In the genomic region with DNA sequence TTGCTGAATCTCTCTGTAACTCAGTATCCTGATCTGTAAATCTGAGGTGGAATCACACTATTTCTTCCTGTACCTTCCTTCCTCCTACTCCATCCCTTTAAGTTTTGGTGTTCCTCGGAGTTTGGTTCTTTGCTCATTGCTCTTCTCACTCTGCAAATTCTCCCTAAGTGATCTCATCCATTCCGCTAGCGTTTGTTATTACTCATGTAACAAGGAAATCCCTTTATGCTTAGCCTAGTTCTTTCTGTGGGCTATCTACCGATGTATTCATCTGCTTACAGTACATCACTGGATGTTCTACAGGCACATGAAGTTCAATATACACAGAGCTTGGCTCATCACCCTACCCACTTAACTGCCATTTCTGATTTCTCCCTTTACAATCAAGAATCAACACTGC, we compare ENCODE assay signal across 33 cellular contexts. TPM values are rescaled to one million over a fixed set of nuclear protein-coding genes. Genes with fewer than 3 reads are reported as not detected.
DNase-seq lines count a peak whose midpoint lies in the region; ATAC-seq, FAIRE-seq and TF ChIP-seq lines count a peak whose summit lies in the region.
"Had no signal": no experiment of that assay in that cellular context is flagged by ENCODE, and none has a peak within 500 bp of the region (broad histone marks: within the 10 kb centered on the region; RNA-seq: fewer than 3 reads in every experiment).

No MANE protein-coding gene starts in this region.

- CTCF ChIA-PET in naive thymus-derived CD4-positive, alpha-beta T cell (lab: Charles Lee): no interaction called here

- no peak overlapping the region for H3K4me2 ChIP-seq in astrocyte (ENCODE audit: low read length)
- H3K4me2 ChIP-seq: BLaER1 had no signal

- H3K9me3 Mint-ChIP-seq in astrocyte (ENCODE audit: unreplicated experiment): no peaks in the 10 kb centered on the region
- H3K9me3 Mint-ChIP-seq in naive thymus-derived CD4-positive, alpha-beta T cell: peaks cover 0 to 1% (median 0%) of the 10 kb centered on the region in 11 donors
- H3K9me3 Mint-ChIP-seq: activated naive CD8-positive, alpha-beta T cell treated with anti-CD3 and anti-CD28 coated beads, Interleukin-2, amount 10 ng/mL, durations not matched to agents 7 days and 5 days; effector memory CD8-positive, alpha-beta T cell; mesothelial cell of epicardium; naive B cell had no signal

- no peak for TF ChIP-seq CTCF in astrocyte (IDR thresholded peaks at IDR 0.05; ENCODE audit: insufficient read depth, low read depth, low read length)

- no peak overlapping the region for H3K4me3 Mint-ChIP-seq in astrocyte (ENCODE audit: unreplicated experiment)
- peak overlapping the region in 4 of 10 donors; percentile 9 to 83 (median 44) for H3K4me3 Mint-ChIP-seq in naive thymus-derived CD4-positive, alpha-beta T cell

- H2AFZ ChIP-seq in astrocyte (ENCODE audit: low read depth, low read length): peak overlapping the region; percentile 13

- POLR2A ChIA-PET in naive thymus-derived CD4-positive, alpha-beta T cell (lab: Charles Lee): no interaction called here

- peaks cover 10% of the 10 kb centered on the region for H3K27me3 Mint-ChIP-seq in astrocyte (ENCODE audit: low read depth, unreplicated experiment)
- H3K27me3 Mint-ChIP-seq in naive thymus-derived CD4-positive, alpha-beta T cell: peaks cover 0 to 15% (median 0%) of the 10 kb centered on the region in 5 donors

- H3K4me1 ChIP-seq in astrocyte (ENCODE audit: insufficient read depth, low read length) (no peaks in the 10 kb centered on the region), small intestine (ENCODE audit: control insufficient read depth in 2 of 2, insufficient read depth in 1 of 2, low read depth in 1 of 2, low read length in 1 of 2) (no peaks in the 10 kb centered on the region)
- peaks cover 8 to 11% of the 10 kb centered on the region in 2 donors for H3K4me1 ChIP-seq in naive thymus-derived CD4-positive, alpha-beta T cell (ENCODE audit: control insufficient read depth in 2 of 2, insufficient read depth in 2 of 2, low read length in 2 of 2)

- WGBS in small intestine, 3 donors: 75 to 87% (median 78%) methylated on average over 4 of the region's 4 CpGs

- no peak overlapping the region for H3K27ac Mint-ChIP-seq in astrocyte (ENCODE audit: unreplicated experiment)
- peak overlapping the region in 5 of 9 donors; percentile 53 to 90 (median 81) for H3K27ac Mint-ChIP-seq in naive thymus-derived CD4-positive, alpha-beta T cell

- H3K4me3 ChIP-seq in astrocyte (ENCODE audit: insufficient read depth, low read depth, low read length): no peak overlapping the region
- no peak overlapping the region for H3K4me3 ChIP-seq in naive thymus-derived CD4-positive, alpha-beta T cell (ENCODE audit: low read length)
- no peak overlapping the region for H3K4me3 ChIP-seq in small intestine (ENCODE audit: low read depth in 1 of 2, low read length in 2 of 2)
- H3K4me3 ChIP-seq: BLaER1, heart right ventricle, suprapubic skin, upper lobe of left lung had no signal

- H3K4me1 Mint-ChIP-seq in astrocyte (ENCODE audit: low read depth, unreplicated experiment): peaks cover 3% of the 10 kb centered on the region
- H3K4me1 Mint-ChIP-seq in naive thymus-derived CD4-positive, alpha-beta T cell: peaks cover 8 to 47% (median 31%) of the 10 kb centered on the region in 7 donors

- ATAC-seq in naive thymus-derived CD4-positive, alpha-beta T cell: no peak
- no peak for ATAC-seq in GM19023 (IDR thresholded peaks at IDR 0.05; ENCODE audit: unreplicated experiment)
- ATAC-seq: effector memory CD8-positive, alpha-beta T cell; heart right ventricle had no signal

- no peaks in the 10 kb centered on the region for H4K20me1 ChIP-seq in astrocyte (ENCODE audit: insufficient read depth, low read length)
- H4K20me1 ChIP-seq: BLaER1 had no signal

- H3K36me3 ChIP-seq in astrocyte (ENCODE audit: insufficient read depth, low read length) (no peaks in the 10 kb centered on the region), small intestine (ENCODE audit: control insufficient read depth in 2 of 2, insufficient read depth in 2 of 2, low read length in 2 of 2) (no peaks in the 10 kb centered on the region)
- no peaks in the 10 kb centered on the region for H3K36me3 ChIP-seq in naive thymus-derived CD4-positive, alpha-beta T cell (ENCODE audit: control insufficient read depth in 2 of 3, insufficient read depth in 3 of 3, low read length in 3 of 3)
- H3K36me3 ChIP-seq: heart right ventricle, neutrophil, suprapubic skin, upper lobe of left lung had no signal

- H3K27me3 ChIP-seq in astrocyte (ENCODE audit: insufficient read depth, low read length): no peaks in the 10 kb centered on the region
- no peaks in the 10 kb centered on the region for H3K27me3 ChIP-seq in naive thymus-derived CD4-positive, alpha-beta T cell (ENCODE audit: control insufficient read depth in 2 of 2, insufficient read depth in 2 of 2, low read length in 2 of 2)
- no peaks in the 10 kb centered on the region for H3K27me3 ChIP-seq in small intestine (ENCODE audit: control insufficient read depth in 2 of 2, insufficient read depth in 2 of 2, low read length in 2 of 2)
- H3K27me3 ChIP-seq: BLaER1, neutrophil, suprapubic skin, upper lobe of left lung had no signal

- no peaks in the 10 kb centered on the region for H3K36me3 Mint-ChIP-seq in astrocyte (ENCODE audit: low read depth, unreplicated experiment)
- peaks cover 0 to 3% (median 0%) of the 10 kb centered on the region in 5 donors for H3K36me3 Mint-ChIP-seq in naive thymus-derived CD4-positive, alpha-beta T cell
- H3K36me3 Mint-ChIP-seq: mesothelial cell of epicardium had no signal

- H3K9me3 ChIP-seq in astrocyte (ENCODE audit: insufficient read depth, low read depth, low read length) (no peaks in the 10 kb centered on the region), small intestine (ENCODE audit: control insufficient read depth, low read depth) (no peaks in the 10 kb centered on the region)
- no peaks in the 10 kb centered on the region for H3K9me3 ChIP-seq in naive thymus-derived CD4-positive, alpha-beta T cell (ENCODE audit: control insufficient read depth in 2 of 3, low read length in 3 of 3)
- H3K9me3 ChIP-seq: BLaER1, heart right ventricle, neutrophil, suprapubic skin, upper lobe of left lung had no signal

- DNase-seq in DMS79 treated with DMSO at 0.1 percent for 48 hours (lab: John Stamatoyannopoulos, UW): peak; percentile 86
- DNase-seq in HT1080 (ENCODE audit: low read depth): peak; percentile 46
- DNase-seq in astrocyte (ENCODE audit: low read depth): peak; percentile 32
- DNase-seq in naive thymus-derived CD4-positive, alpha-beta T cell: no peak
- no peak for DNase-seq in ureter (ENCODE audit: low spot score)
- no peak for DNase-seq in small intestine
- DNase-seq in H4 (ENCODE audit: low spot score): no peak
- DNase-seq: activated CD4-positive, alpha-beta T cell treated with anti-CD3 and anti-CD28 coated beads for 48 hours; activated gamma-delta T cell; activated naive CD8-positive, alpha-beta T cell treated with anti-CD3 and anti-CD28 coated beads, Interleukin-2, amount 10 ng/mL, durations not matched to agents 7 days and 5 days; activated T-cell treated with anti-CD3 and anti-CD28 coated beads, Interleukin-2, amount 50 U/mL, for 1 hour; caudate nucleus; cortex of kidney; DMS153; effector memory CD8-positive, alpha-beta T cell; erythroblast; heart right ventricle; Kasumi-1; kidney; MV-4-11; naive B cell; NCI-H446 treated with DMSO at 0.1 percent for 48 hours; stimulated activated naive CD4-positive, alpha-beta T cell treated with Interleukin-2 at 50 U/mL for 16 hours; upper lobe of left lung; WERI-Rb-1 had no signal

- intact Hi-C loops in naive thymus-derived CD4-positive, alpha-beta T cell (cut with micrococcal nuclease): loop anchor here (2.0 to 5.0 kb wide), 4 partner anchors 15 to 832 kb away; a partner anchor contains a TSS

- H3K79me2 ChIP-seq in astrocyte (ENCODE audit: insufficient read depth, low read length): peaks cover 33% of the 10 kb centered on the region

- no peak overlapping the region for H3K27ac ChIP-seq in astrocyte (ENCODE audit: low read depth, low read length)
- no peak overlapping the region for H3K27ac ChIP-seq in naive thymus-derived CD4-positive, alpha-beta T cell (ENCODE audit: low read depth, low read length)
- no peak overlapping the region for H3K27ac ChIP-seq in small intestine (ENCODE audit: low read depth in 1 of 2, low read length in 1 of 2)
- H3K27ac ChIP-seq: BLaER1, heart right ventricle, neutrophil, suprapubic skin, upper lobe of left lung, WERI-Rb-1 had no signal

- H3K9ac ChIP-seq in astrocyte (ENCODE audit: low read length): no peak overlapping the region
- H3K9ac ChIP-seq: BLaER1 had no signal

- FAIRE-seq in astrocyte (lab: Jason Lieb, UNC) (no peak), small intestine (lab: Jason Lieb, UNC) (no peak)
- FAIRE-seq: frontal cortex, H54, kidney, RCC 7860 had no signal

RNA-seq across cellular contexts. Expression of a gene that starts 1.6 kb away (rescaled TPM):
- 11.7 and 15.2 TPM in 2 replicates for total RNA-seq in HT1080 (2014; rRNA removed; shearing (Covaris generic))
- polyA plus RNA-seq in HT1080 (2015; cell fraction: cytosol; rRNA removed): 5.5 and 6.1 TPM in 2 replicates
- 23.4 and 27.1 TPM in 2 replicates for polyA plus RNA-seq in HT1080 (2015; cell fraction: nucleus; rRNA removed)
- total RNA-seq in astrocyte: 10.3 and 11.3 TPM in 2 replicates
- 10 to 100 TPM; 11.9 to 25.0 (median 14.5) TPM for total RNA-seq in naive thymus-derived CD4-positive, alpha-beta T cell
- polyA plus RNA-seq in naive thymus-derived CD4-positive, alpha-beta T cell: 1 to 10 TPM; 1.3 to 3.1 TPM
- 13.5 TPM for total RNA-seq in ureter
- polyA plus RNA-seq in small intestine: 1 to 10 TPM; 5.4 to 6.9 (median 5.7) TPM
- 6.9 and 12.9 TPM in 2 replicates for total RNA-seq in H4 (2014; rRNA removed; shearing (Covaris generic))

Comparison
In these comparisons a context has a peak if more than half of its experiments do, and no peak if none do; other contexts are left out.
1. DNase-seq: peak in DMS79 treated with DMSO at 0.1 percent for 48 hours (single experiment), HT1080 (single experiment) and astrocyte (single experiment); none in naive thymus-derived CD4-positive, alpha-beta T cell (0 of 9), ureter (single experiment), small intestine (single experiment) and H4 (single experiment).